In genomic region chr12:14148489-14149240, GRCh38 we compare ENCODE assay signal across 25 cellular contexts.
"Had no signal": no experiment of that assay in that cellular context is flagged by ENCODE, and none has a peak within 500 bp of the region (broad histone marks: within the 10 kb centered on the region; RNA-seq: fewer than 3 reads in every experiment).

No MANE protein-coding gene starts in this region.

- H3K36me3 ChIP-seq: colonic mucosa, left lung, neutrophil, ovary, uterus had no signal

- ATAC-seq: activated CD4-positive, alpha-beta T cell treated with anti-CD3 and anti-CD28 coated beads for 36 hours; activated CD8-positive, alpha-beta memory T cell treated with anti-CD3 and anti-CD28 coated beads, Interleukin-2, amount 10 ng/mL, durations not matched to agents 7 days and 5 days; activated CD8-positive, alpha-beta T cell treated with anti-CD3 and anti-CD28 coated beads, Interleukin-2, amount 10 ng/mL, durations not matched to agents 7 days and 5 days; left lung; sciatic nerve; stimulated activated naive CD8-positive, alpha-beta T cell treated with anti-CD3 and anti-CD28 coated beads, Interleukin-15, Interleukin-2, amounts not matched to agents 100 U/mL and 50 U/mL, for 24 hours had no signal

- H3K27me3 ChIP-seq: colonic mucosa, left lung, neutrophil, ovary, uterus had no signal

- H3K4me1 ChIP-seq: colonic mucosa, left lung, uterus had no signal

- H3K9me3 ChIP-seq: colonic mucosa, left lung, neutrophil, ovary, uterus had no signal

- H3K27ac ChIP-seq: colonic mucosa, epithelial cell of prostate, left lung, neutrophil, ovary, skin epidermis, uterus had no signal

- DNase-seq: activated CD4-positive, alpha-beta T cell treated with anti-CD3 and anti-CD28 coated beads for 36 hours; activated CD4-positive, CD25-positive, alpha-beta regulatory T cell; activated CD8-positive, alpha-beta memory T cell treated with anti-CD3 and anti-CD28 coated beads, Interleukin-2, amount 10 ng/mL, durations not matched to agents 7 days and 5 days; activated CD8-positive, alpha-beta T cell treated with anti-CD3 and anti-CD28 coated beads, Interleukin-2, amount 10 ng/mL, durations not matched to agents 7 days and 5 days; activated T-cell treated with anti-CD3 and anti-CD28 coated beads, Interleukin-2, amount 50 U/mL, for 48 hours; colonic mucosa; effector CD8-positive, alpha-beta T cell; glutamatergic neuron; left lung; nephron progenitor cell; ovary; stimulated activated CD4-positive, alpha-beta T cell treated with anti-CD3 and anti-CD28 coated beads, Interleukin-12 subunit alpha, Interleukin-12 subunit beta, amount 100 ng/mL, for 4 hours; stimulated activated CD4-positive, alpha-beta T cell treated with anti-CD3 and anti-CD28 coated beads, Interleukin-4, amount 100 ng/mL, for 1 hour; stimulated activated naive CD8-positive, alpha-beta T cell treated with anti-CD3 and anti-CD28 coated beads, Interleukin-15, Interleukin-2, amounts not matched to agents 100 U/mL and 50 U/mL, for 24 hours; T-helper 2 cell; uterus had no signal

- FAIRE-seq: bronchial epithelial cell, endometrium, frontal cortex, islet of Langerhans had no signal

- H3K4me3 ChIP-seq: colonic mucosa, left lung, lung, ovary, skin epidermis, uterus had no signal
